In the genomic region with DNA sequence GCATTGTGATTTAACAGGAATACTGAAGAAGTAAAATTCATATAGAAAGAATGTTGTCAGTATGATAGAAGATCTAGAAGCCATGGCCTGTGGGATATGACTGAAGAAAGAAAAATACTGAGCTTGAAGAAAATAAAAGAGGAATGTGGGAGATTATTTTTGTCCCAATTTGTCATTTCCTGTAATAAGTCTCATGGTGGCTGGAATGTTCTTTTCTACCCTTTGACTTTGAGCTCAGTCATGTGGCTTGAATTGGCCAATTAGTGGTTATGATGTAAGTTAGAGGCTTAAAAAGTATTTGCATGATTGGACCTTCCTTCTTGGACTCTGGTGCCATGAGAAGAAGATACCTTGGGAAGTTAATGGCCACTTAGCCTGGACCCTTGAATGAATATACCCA, we compare ENCODE assay signal across 1 cellular context.
TF ChIP-seq lines count a peak whose summit lies in the region.

No MANE protein-coding gene starts in this region.

TF ChIP-seq in K562, 482 proteins besides CTCF, POLR2A, EP300 and RAD21 (continued from another document):
- TF ChIP-seq GMEB1 (CRISPR knock-in tag; IDR thresholded peaks at IDR 0.05) (no peak), ETV1 (tag; conservative IDR thresholded peaks at IDR 0.05; ENCODE audit: low read depth) (peak; percentile 52), TEAD4 (IDR thresholded peaks at IDR 0.05; ENCODE audit: low read length) (peak; percentile 38; the same call in 1 of the 2 replicates), TEAD4 (CRISPR knock-in tag; IDR thresholded peaks at IDR 0.05; ENCODE audit: borderline replicate concordance) (no peak), PTRF (tag; IDR thresholded peaks at IDR 0.05) (no peak), ZNF143 (CRISPR knock-in tag; IDR thresholded peaks at IDR 0.05) (no peak), ZC3H11A (IDR thresholded peaks at IDR 0.05; ENCODE audit: low read depth, low read length) (no peak), SMARCE1 (IDR thresholded peaks at IDR 0.05) (no peak), THRA (IDR thresholded peaks at IDR 0.05) (no peak), MAX (CRISPR knock-in tag; IDR thresholded peaks at IDR 0.05) (no peak), MIER1 (IDR thresholded peaks at IDR 0.05; ENCODE audit: low read depth) (no peak), ELF2 (CRISPR knock-in tag; IDR thresholded peaks at IDR 0.05) (0 out of 2 replicates have a peak, but pooled peaks have one; percentile 22), DDX20 (tag; IDR thresholded peaks at IDR 0.05; ENCODE audit: low read depth) (no peak), FOXA1 (IDR thresholded peaks at IDR 0.05; ENCODE audit: borderline replicate concordance) (no peak), FOS (IDR thresholded peaks at IDR 0.05; ENCODE audit: extremely low read depth, insufficient read length) (no peak), ZNF766 (CRISPR knock-in tag; conservative IDR thresholded peaks at IDR 0.05) (0 out of 2 replicates have a peak, but pooled peaks have one; percentile 27), RBM34 (IDR thresholded peaks at IDR 0.05; ENCODE audit: borderline replicate concordance, insufficient read depth, low read length) (no peak), ZNF134 (CRISPR knock-in tag; conservative IDR thresholded peaks at IDR 0.05) (no peak), ZNF707 (CRISPR knock-in tag; conservative IDR thresholded peaks at IDR 0.05) (no peak), HNRNPLL (IDR thresholded peaks at IDR 0.05; ENCODE audit: low read depth, low read length, poor library complexity, severe bottlenecking) (no peak)
- TF ChIP-seq, protein P1, sequence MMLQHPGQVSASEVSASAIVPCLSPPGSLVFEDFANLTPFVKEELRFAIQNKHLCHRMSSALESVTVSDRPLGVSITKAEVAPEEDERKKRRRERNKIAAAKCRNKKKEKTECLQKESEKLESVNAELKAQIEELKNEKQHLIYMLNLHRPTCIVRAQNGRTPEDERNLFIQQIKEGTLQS (IDR thresholded peaks at IDR 0.05): peak; percentile 9; the same call in 1 of the 2 replicates
- TF ChIP-seq, protein P1 (CRISPR knock-in tag; conservative IDR thresholded peaks at IDR 0.05): no peak
- TF ChIP-seq, protein P2, sequence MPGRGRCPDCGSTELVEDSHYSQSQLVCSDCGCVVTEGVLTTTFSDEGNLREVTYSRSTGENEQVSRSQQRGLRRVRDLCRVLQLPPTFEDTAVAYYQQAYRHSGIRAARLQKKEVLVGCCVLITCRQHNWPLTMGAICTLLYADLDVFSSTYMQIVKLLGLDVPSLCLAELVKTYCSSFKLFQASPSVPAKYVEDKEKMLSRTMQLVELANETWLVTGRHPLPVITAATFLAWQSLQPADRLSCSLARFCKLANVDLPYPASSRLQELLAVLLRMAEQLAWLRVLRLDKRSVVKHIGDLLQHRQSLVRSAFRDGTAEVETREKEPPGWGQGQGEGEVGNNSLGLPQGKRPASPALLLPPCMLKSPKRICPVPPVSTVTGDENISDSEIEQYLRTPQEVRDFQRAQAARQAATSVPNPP (IDR thresholded peaks at IDR 0.05; ENCODE audit: borderline replicate concordance, insufficient read depth, insufficient read length): no peak
